ENCODE assay signal across 15 cellular contexts in the genomic region with DNA sequence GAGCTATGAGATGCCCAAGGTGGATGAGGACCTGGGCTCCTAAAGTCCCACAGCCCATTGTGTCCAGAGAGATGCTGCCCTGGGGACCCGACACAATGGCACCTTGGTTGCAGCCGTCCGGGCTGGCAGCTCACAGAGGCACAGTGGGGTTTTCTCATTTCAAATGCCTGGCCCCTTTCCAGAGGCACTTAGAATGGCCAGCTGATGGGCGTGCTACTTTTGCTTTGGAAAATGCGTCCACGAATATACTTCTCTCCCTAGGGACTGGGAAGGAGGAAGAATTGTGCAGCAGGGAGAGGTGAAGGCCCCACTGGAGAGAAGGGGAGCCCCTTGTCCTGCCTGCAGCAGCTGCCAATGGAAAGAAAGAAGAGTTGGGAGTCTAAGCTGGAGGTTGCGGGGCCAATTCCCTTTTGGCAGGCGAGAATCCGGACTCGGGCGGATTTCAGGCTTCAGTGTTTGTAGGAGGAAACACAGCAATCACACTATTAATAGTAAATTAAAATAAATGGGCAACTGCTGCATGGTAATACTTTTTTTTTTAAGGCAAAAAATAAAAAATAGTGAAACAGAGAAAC. TPM values are rescaled to one million over a fixed set of nuclear protein-coding genes. Genes with fewer than 3 reads are reported as not detected.
A peak's percentile ranks its signal among the peaks of the same experiment; 100 is the strongest.
DNase-seq lines count a peak whose midpoint lies in the region; ATAC-seq and TF ChIP-seq lines count a peak whose summit lies in the region.
"Had no signal": no experiment of that assay in that cellular context is flagged by ENCODE, and none has a peak within 500 bp of the region (broad histone marks: within the 10 kb centered on the region; RNA-seq: fewer than 3 reads in every experiment).

No MANE protein-coding gene starts in this region.

- peaks cover 9% of the 10 kb centered on the region for H3K36me3 Mint-ChIP-seq in activated naive CD8-positive, alpha-beta T cell treated with anti-CD3 and anti-CD28 coated beads for 36 hours

- peaks cover 0 to 52% of the 10 kb centered on the region in 2 donors for H3K27me3 ChIP-seq in tibial nerve
- peaks cover 0 to 66% (median 20%) of the 10 kb centered on the region in 3 donors for H3K27me3 ChIP-seq in psoas muscle (ENCODE audit: insufficient read depth in 3 of 3, low read length in 2 of 3)
- no peaks in the 10 kb centered on the region for H3K27me3 ChIP-seq in PC-3 (ENCODE audit: low read length)
- H3K27me3 ChIP-seq in Karpas-422 (ENCODE audit: low read length), result no peaks in the 10 kb centered on the region

- H3K4me3 ChIP-seq in tibial nerve (peak overlapping the region in 3 of 4 donors; percentile 42 to 56 (median 45)), psoas muscle (no peak overlapping the region), PC-3 (ENCODE audit: low read length) (no peak overlapping the region), Karpas-422 (ENCODE audit: low read length) (no peak overlapping the region)
- H3K4me3 ChIP-seq: SK-N-MC had no signal

- CTCF ChIA-PET in PC-3 (lab: Charles Lee), result interaction anchor here (0.7 kb wide), 1 partner anchor 324 kb away, joined by 3 read pairs; no protein-coding TSS in a partner anchor

- no peak for TF ChIP-seq POLR2A in tibial nerve (IDR thresholded peaks at IDR 0.05)

- ATAC-seq in Right ventricle myocardium inferior (no peak), Right ventricle myocardium superior (ENCODE audit: poor library complexity) (no peak), psoas muscle (no peak), PC-3 (no peak)
- ATAC-seq: gastroesophageal sphincter had no signal

- H3K9ac ChIP-seq in PC-3 (ENCODE audit: low read length), result no peak overlapping the region
- H3K9ac ChIP-seq in Karpas-422 (ENCODE audit: low read length), result no peak overlapping the region

- H3K36me3 ChIP-seq in tibial nerve (no peaks in the 10 kb centered on the region), psoas muscle (ENCODE audit: insufficient read depth in 1 of 2, low read depth in 1 of 2) (no peaks in the 10 kb centered on the region), PC-3 (ENCODE audit: low read depth, low read length) (no peaks in the 10 kb centered on the region), Karpas-422 (ENCODE audit: insufficient read depth, low read length) (no peaks in the 10 kb centered on the region)
- H3K36me3 ChIP-seq: gastroesophageal sphincter, thoracic aorta had no signal

- no peaks in the 10 kb centered on the region for H3K9me3 ChIP-seq in tibial nerve
- H3K9me3 ChIP-seq in psoas muscle, result no peaks in the 10 kb centered on the region
- H3K9me3 ChIP-seq in PC-3 (ENCODE audit: low read length), result no peaks in the 10 kb centered on the region
- no peaks in the 10 kb centered on the region for H3K9me3 ChIP-seq in Karpas-422 (ENCODE audit: low read length)
- H3K9me3 ChIP-seq: gastroesophageal sphincter, thoracic aorta had no signal

- H3K79me2 ChIP-seq in PC-3 (ENCODE audit: low read length) (no peaks in the 10 kb centered on the region), Karpas-422 (ENCODE audit: low read length) (no peaks in the 10 kb centered on the region)

- H3K27ac Mint-ChIP-seq in activated naive CD8-positive, alpha-beta T cell treated with anti-CD3 and anti-CD28 coated beads for 36 hours, result peak overlapping the region; percentile 25

- H3K9me3 Mint-ChIP-seq in activated naive CD8-positive, alpha-beta T cell treated with anti-CD3 and anti-CD28 coated beads for 36 hours, result no peaks in the 10 kb centered on the region

- TF ChIP-seq CTCF in tibial nerve (IDR thresholded peaks at IDR 0.05) (no peak), psoas muscle (IDR thresholded peaks at IDR 0.05) (no peak), PC-3 (conservative IDR thresholded peaks at IDR 0.05; ENCODE audit: low read depth, low read length) (no peak)

- 32 to 34% methylated on average over 11 of the region's 11 CpGs for WGBS in tibial nerve, 2 donors
- WGBS in psoas muscle, 3 donors, result 20 to 49% (median 33%) methylated on average over 11 of the region's 11 CpGs

- no peak for TF ChIP-seq EP300 in tibial nerve (IDR thresholded peaks at IDR 0.05)

- DNase-seq in Right ventricle myocardium inferior (ENCODE audit: missing footprints) (peak; percentile 40), Right ventricle myocardium superior (no peak), midbrain (lab: John Stamatoyannopoulos, UW) (peak; percentile 84), tibial nerve (ENCODE audit: low spot score in 2 of 2) (no peak), psoas muscle (no peak), PC-3 (no peak), Karpas-422 (no peak)
- no peak for DNase-seq in activated naive CD8-positive, alpha-beta T cell treated with anti-CD3 and anti-CD28 coated beads for 36 hours
- DNase-seq: activated CD8-positive, alpha-beta memory T cell treated with anti-CD3 and anti-CD28 coated beads, Interleukin-2, amount 50 U/mL, for 4 hours; KBM-7; NCI-H446 treated with DMSO at 0.1 percent for 48 hours had no signal

- no peaks in the 10 kb centered on the region for H3K9me2 ChIP-seq in PC-3 (replicated peaks; ENCODE audit: low read length)
- no peaks in the 10 kb centered on the region for H3K9me2 ChIP-seq in Karpas-422 (replicated peaks; ENCODE audit: insufficient read depth, low read length)

- no TSS peak for BruUV-seq in PC-3 (replicated peaks; lab: Mats Ljungman, UMichigan)

- H3K4me3 Mint-ChIP-seq in activated naive CD8-positive, alpha-beta T cell treated with anti-CD3 and anti-CD28 coated beads for 36 hours, result peak overlapping the region; percentile 76

- intact Hi-C loops in Right ventricle myocardium inferior (cut with DNase I) (loop anchor here (2.0 kb wide), 1 partner anchor 28 kb away; no protein-coding TSS in a partner anchor), Right ventricle myocardium superior (cut with DNase I) (no loop called here), psoas muscle (cut with DNase I) (no loop called here), PC-3 (cut with micrococcal nuclease) (loop anchor here (5.0 kb wide), 1 partner anchor 38 kb away; no protein-coding TSS in a partner anchor)

- H4K20me1 ChIP-seq in PC-3 (ENCODE audit: low read length), result no peaks in the 10 kb centered on the region
- H4K20me1 ChIP-seq in Karpas-422 (ENCODE audit: insufficient read depth, low read depth, low read length), result no peaks in the 10 kb centered on the region

- H3K27me3 Mint-ChIP-seq in activated naive CD8-positive, alpha-beta T cell treated with anti-CD3 and anti-CD28 coated beads for 36 hours, result no peaks in the 10 kb centered on the region

- POLR2A ChIA-PET in PC-3 (lab: Charles Lee; ENCODE audit: unreplicated experiment), result no interaction called here

- no peaks in the 10 kb centered on the region for H3F3A ChIP-seq in PC-3 (ENCODE audit: low read length, unreplicated experiment)

- H2AFZ ChIP-seq in PC-3 (ENCODE audit: low read length) (no peak overlapping the region), Karpas-422 (ENCODE audit: low read length) (no peak overlapping the region)

- no peak overlapping the region for H3K4me2 ChIP-seq in PC-3 (ENCODE audit: low read length)
- no peak overlapping the region for H3K4me2 ChIP-seq in Karpas-422 (ENCODE audit: low read depth, low read length, poor library complexity, severe bottlenecking)

- H3K4me1 ChIP-seq in tibial nerve, result peaks cover 0 to 34% (median 6%) of the 10 kb centered on the region in 4 donors
- peaks cover 4% of the 10 kb centered on the region for H3K4me1 ChIP-seq in psoas muscle
- H3K4me1 ChIP-seq in PC-3 (ENCODE audit: insufficient read depth, low read length), result peaks cover 6% of the 10 kb centered on the region; the same call in 1 of the 2 replicates
- no peaks in the 10 kb centered on the region for H3K4me1 ChIP-seq in Karpas-422 (ENCODE audit: low read length)

- H3K4me1 Mint-ChIP-seq in activated naive CD8-positive, alpha-beta T cell treated with anti-CD3 and anti-CD28 coated beads for 36 hours, result peaks cover 59% of the 10 kb centered on the region

- H3K27ac ChIP-seq in tibial nerve (peak overlapping the region; percentile 78 to 93 (median 89)), psoas muscle (no peak overlapping the region), PC-3 (ENCODE audit: low read length) (no peak overlapping the region), Karpas-422 (ENCODE audit: low read length) (no peak overlapping the region)
- H3K27ac ChIP-seq: SK-N-MC, thoracic aorta had no signal

RNA-seq across cellular contexts. Expression of gene MAL, which starts 1.1 kb away (rescaled TPM):
- 8.7 TPM for total RNA-seq in Right ventricle myocardium inferior
- total RNA-seq in Right ventricle myocardium superior, result 5.5 TPM
- total RNA-seq in activated naive CD8-positive, alpha-beta T cell treated with anti-CD3 and anti-CD28 coated beads for 36 hours, result 10 to 100 TPM; 50.8 to 52.9 TPM
- 100 to 1,000 TPM in 2 of 4 donors, 10 to 100 TPM in 2; 60.0 to 200 (median 121) TPM for total RNA-seq in tibial nerve
- under 1 TPM in 3 of 4 donors, not detected in 1; 0.53 to 0.92 (median 0.71) TPM for total RNA-seq in psoas muscle
- 1 to 10 TPM in 2 of 3 donors, under 1 TPM in 1; 0.95 to 1.5 (median 1.5) TPM for polyA plus RNA-seq in psoas muscle
- 0.63 and 1.6 TPM in 2 replicates for total RNA-seq in PC-3 (2014; rRNA removed)
- not detected in 2 replicates for total RNA-seq in Karpas-422 (2014; rRNA removed; shearing (Covaris generic); ENCODE audit: low replicate concordance)
- total RNA-seq: mesenteric fat pad, thoracic aorta had no signal

Comparison
In these comparisons a context has a peak if more than half of its experiments do, and no peak if none do; other contexts are left out.
1. DNase-seq: peak in Right ventricle myocardium inferior (single experiment) and midbrain (single experiment); none in Right ventricle myocardium superior (single experiment), activated naive CD8-positive, alpha-beta T cell treated with anti-CD3 and anti-CD28 coated beads for 36 hours (single experiment), tibial nerve (0 of 2), psoas muscle (0 of 2), PC-3 (single experiment) and Karpas-422 (single experiment).
2. intact Hi-C loops: an anchor here in Right ventricle myocardium inferior (2.0 kb wide) and PC-3 (5.0 kb wide); none called in Right ventricle myocardium superior and psoas muscle.
3. H3K27ac ChIP-seq: peak in tibial nerve (4 of 4); none in psoas muscle (single experiment), PC-3 (single experiment) and Karpas-422 (single experiment).
4. H3K4me3 ChIP-seq: peak in tibial nerve (3 of 4); none in psoas muscle (single experiment), PC-3 (single experiment) and Karpas-422 (single experiment).